ENCODE assay signal across 11 cellular contexts in genomic region chr3:151383956-151384355, GRCh38. TPM values are rescaled to one million over a fixed set of nuclear protein-coding genes. Genes with fewer than 3 reads are reported as not detected.
DNase-seq lines count a peak whose midpoint lies in the region; ATAC-seq, FAIRE-seq and TF ChIP-seq lines count a peak whose summit lies in the region.
"Had no signal": no experiment of that assay in that cellular context is flagged by ENCODE, and none has a peak within 500 bp of the region (broad histone marks: within the 10 kb centered on the region; RNA-seq: fewer than 3 reads in every experiment).

No MANE protein-coding gene starts in this region.

- intact Hi-C loops in uterus (cut with DNase I; ENCODE audit: low total_unique reads) = no loop called here

- peak; percentile 4 for FAIRE-seq in endometrium (lab: Jason Lieb, UNC)

- no peak for DNase-seq in stimulated activated naive CD8-positive, alpha-beta T cell treated with anti-CD3 and anti-CD28 coated beads, Interleukin-15, Interleukin-2, amounts not matched to agents 100 U/mL and 50 U/mL, for 24 hours
- no peak for DNase-seq in uterus
- DNase-seq in NCI-H1105 treated with DMSO at 0.1 percent for 48 hours (lab: John Stamatoyannopoulos, UW) = no peak
- no peak for DNase-seq in glutamatergic neuron
- no peak for DNase-seq in DMS53 (lab: John Stamatoyannopoulos, UW)
- DNase-seq: BE2C had no signal

- H3K9me3 Mint-ChIP-seq in stimulated activated naive CD8-positive, alpha-beta T cell treated with anti-CD3 and anti-CD28 coated beads, Interleukin-15, Interleukin-2, amounts not matched to agents 100 ng/mL and 50 ng/mL, for 24 hours = no peaks in the 10 kb centered on the region
- no peaks in the 10 kb centered on the region for H3K9me3 Mint-ChIP-seq in glutamatergic neuron (ENCODE audit: unreplicated experiment)

- H3K27me3 Mint-ChIP-seq in stimulated activated naive CD8-positive, alpha-beta T cell treated with anti-CD3 and anti-CD28 coated beads, Interleukin-15, Interleukin-2, amounts not matched to agents 100 ng/mL and 50 ng/mL, for 24 hours = no peaks in the 10 kb centered on the region
- H3K27me3 Mint-ChIP-seq in glutamatergic neuron (ENCODE audit: unreplicated experiment) = no peaks in the 10 kb centered on the region

- TF ChIP-seq CTCF in uterus (IDR thresholded peaks at IDR 0.05) (no peak), glutamatergic neuron (IDR thresholded peaks at IDR 0.05; ENCODE audit: partially characterized antibody, unreplicated experiment) (no peak)

- H3K36me3 ChIP-seq in uterus = no peaks in the 10 kb centered on the region
- H3K36me3 ChIP-seq: BE2C had no signal

- peaks cover 20% of the 10 kb centered on the region for H3K4me1 Mint-ChIP-seq in stimulated activated naive CD8-positive, alpha-beta T cell treated with anti-CD3 and anti-CD28 coated beads, Interleukin-15, Interleukin-2, amounts not matched to agents 100 ng/mL and 50 ng/mL, for 24 hours (ENCODE audit: low read depth)
- peaks cover 4% of the 10 kb centered on the region for H3K4me1 Mint-ChIP-seq in glutamatergic neuron (ENCODE audit: low read depth, unreplicated experiment)

- no peak for ATAC-seq in stimulated activated naive CD8-positive, alpha-beta T cell treated with anti-CD3 and anti-CD28 coated beads, Interleukin-15, Interleukin-2, amounts not matched to agents 100 U/mL and 50 U/mL, for 24 hours
- peak; percentile 47 for ATAC-seq in HG03066 (IDR thresholded peaks at IDR 0.05; ENCODE audit: low read depth, unreplicated experiment)
- ATAC-seq: HCT116 had no signal

- no peaks in the 10 kb centered on the region for H3K36me3 Mint-ChIP-seq in stimulated activated naive CD8-positive, alpha-beta T cell treated with anti-CD3 and anti-CD28 coated beads, Interleukin-15, Interleukin-2, amounts not matched to agents 100 ng/mL and 50 ng/mL, for 24 hours (ENCODE audit: low read depth)
- no peaks in the 10 kb centered on the region for H3K36me3 Mint-ChIP-seq in glutamatergic neuron (ENCODE audit: unreplicated experiment)

- no peak overlapping the region for H3K4me3 Mint-ChIP-seq in stimulated activated naive CD8-positive, alpha-beta T cell treated with anti-CD3 and anti-CD28 coated beads, Interleukin-15, Interleukin-2, amounts not matched to agents 100 ng/mL and 50 ng/mL, for 24 hours
- no peak overlapping the region for H3K4me3 Mint-ChIP-seq in glutamatergic neuron (ENCODE audit: unreplicated experiment)

- H3K4me1 ChIP-seq in uterus = no peaks in the 10 kb centered on the region

- H3K27me3 ChIP-seq in uterus = no peaks in the 10 kb centered on the region
- H3K27me3 ChIP-seq: BE2C had no signal

- H3K9me3 ChIP-seq in uterus = no peaks in the 10 kb centered on the region
- H3K9me3 ChIP-seq: BE2C had no signal

- peak overlapping the region in 1 of 2 donors; percentile 25 for H3K27ac ChIP-seq in uterus

- H3K27ac Mint-ChIP-seq in stimulated activated naive CD8-positive, alpha-beta T cell treated with anti-CD3 and anti-CD28 coated beads, Interleukin-15, Interleukin-2, amounts not matched to agents 100 ng/mL and 50 ng/mL, for 24 hours = peak overlapping the region; percentile 29
- H3K27ac Mint-ChIP-seq in glutamatergic neuron (ENCODE audit: unreplicated experiment) = no peak overlapping the region

- peak overlapping the region; percentile 8 to 13 for H3K4me3 ChIP-seq in uterus

- TF ChIP-seq POLR2A in uterus (IDR thresholded peaks at IDR 0.05) = no peak

RNA-seq across cellular contexts. Expression of gene P2RY12, which starts 0.6 kb away (rescaled TPM):
- total RNA-seq in uterus (1 to 10 TPM in 2 of 4 donors, under 1 TPM in 1, not detected in 1; 0.95 to 6.2 (median 3.1) TPM), glutamatergic neuron (ENCODE audit: unreplicated experiment) (not detected)
- total RNA-seq: myocyte had no signal

RNA-seq across cellular contexts. Expression of gene P2RY13, which starts 54.6 kb away (rescaled TPM):
- total RNA-seq in uterus (1 to 10 TPM in 3 of 4 donors, under 1 TPM in 1; 0.88 to 1.5 (median 1.2) TPM), glutamatergic neuron (ENCODE audit: unreplicated experiment) (not detected)
- total RNA-seq: myocyte had no signal
